Comparison of ENCODE assay signal across 10 cellular contexts in genomic region chr16:12661656-12662172, GRCh38.
DNase-seq lines count a peak whose midpoint lies in the region; ATAC-seq and TF ChIP-seq lines count a peak whose summit lies in the region.
"Had no signal": no experiment of that assay in that cellular context is flagged by ENCODE, and none has a peak within 500 bp of the region (broad histone marks: within the 10 kb centered on the region; RNA-seq: fewer than 3 reads in every experiment).

No MANE protein-coding gene starts in this region.

- TF ChIP-seq CTCF in upper lobe of right lung (IDR thresholded peaks at IDR 0.05) = no peak
- TF ChIP-seq CTCF in Peyer's patch (IDR thresholded peaks at IDR 0.05) = no peak
- TF ChIP-seq CTCF in spleen (IDR thresholded peaks at IDR 0.05 in 8 of 11, conservative IDR thresholded peaks at IDR 0.05 in 3 of 11) = no peak

- H3K27me3 ChIP-seq in upper lobe of right lung (no peaks in the 10 kb centered on the region), Peyer's patch (no peaks in the 10 kb centered on the region), spleen (replicated peaks in 1 of 7) (no peaks in the 10 kb centered on the region)

- no peaks in the 10 kb centered on the region for H3K9me3 ChIP-seq in upper lobe of right lung
- H3K9me3 ChIP-seq in Peyer's patch = peaks cover 0 to 5% (median 0%) of the 10 kb centered on the region in 4 donors
- peaks cover 0 to 40% (median 23%) of the 10 kb centered on the region in 8 donors for H3K9me3 ChIP-seq in spleen

- intact Hi-C loops in left cardiac atrium (cut with DNase I) (no loop called here), Right ventricle myocardium superior (cut with DNase I) (no loop called here), upper lobe of right lung (cut with DNase I) (no loop called here), spleen (cut with DNase I; ENCODE audit: low total_unique reads) (no loop called here)

- H3K27ac ChIP-seq in upper lobe of right lung = no peak overlapping the region
- H3K27ac ChIP-seq in Peyer's patch = no peak overlapping the region
- H3K27ac ChIP-seq in spleen = no peak overlapping the region

- H3K36me3 ChIP-seq in upper lobe of right lung = no peaks in the 10 kb centered on the region
- H3K36me3 ChIP-seq in Peyer's patch = peaks cover 0 to 24% (median 0%) of the 10 kb centered on the region in 3 donors
- peaks cover 0 to 70% (median 11%) of the 10 kb centered on the region in 6 donors for H3K36me3 ChIP-seq in spleen

- H3K4me3 ChIP-seq in upper lobe of right lung (no peak overlapping the region), Peyer's patch (no peak overlapping the region), spleen (no peak overlapping the region)

- TF ChIP-seq POLR2A in Peyer's patch (IDR thresholded peaks at IDR 0.05) (no peak), spleen (IDR thresholded peaks at IDR 0.05) (no peak)

- peak; percentile 25 to 55 for ATAC-seq in left cardiac atrium
- ATAC-seq in Right ventricle myocardium superior (ENCODE audit: poor library complexity) = no peak
- ATAC-seq in SK-N-SH treated with all-trans-retinoic acid at 6 μM for 48 hours = peak; percentile 59
- peak; percentile 26 for ATAC-seq in upper lobe of right lung

- DNase-seq in left cardiac atrium = no peak
- no peak for DNase-seq in Right ventricle myocardium superior
- peak; percentile 5 for DNase-seq in fibroblast of peridontal ligament (ENCODE audit: extremely low read depth)
- DNase-seq in upper lobe of right lung = no peak
- no peak for DNase-seq in DMS79 treated with DMSO at 0.1 percent for 48 hours (lab: John Stamatoyannopoulos, UW)
- DNase-seq in Peyer's patch = no peak
- no peak for DNase-seq in spleen
- DNase-seq: CD4-positive, alpha-beta T cell; cortex of kidney had no signal

- H3K4me1 ChIP-seq in upper lobe of right lung (no peaks in the 10 kb centered on the region), Peyer's patch (no peaks in the 10 kb centered on the region), spleen (no peaks in the 10 kb centered on the region)

- WGBS in spleen, 5 donors = 42 to 48% (median 45%) methylated on average over 8 to 10 of the region's 10 CpGs

TF ChIP-seq in SK-N-SH treated with all-trans-retinoic acid at 6 μM for 48 hours, 23 proteins besides CTCF, POLR2A, EP300 and RAD21:
- no peak for TF ChIP-seq POU6F1 (CRISPR knock-in tag; IDR thresholded peaks at IDR 0.05; ENCODE audit: borderline replicate concordance, low read depth)
